In genomic region chr5:66807743-66808142, GRCh38 we compare ENCODE assay signal across 8 cellular contexts.
DNase-seq lines count a peak whose midpoint lies in the region; ATAC-seq and TF ChIP-seq lines count a peak whose summit lies in the region.

No MANE protein-coding gene starts in this region.

- no peak overlapping the region for H3K4me3 ChIP-seq in endodermal cell (ENCODE audit: low read length)

- peaks cover 11% of the 10 kb centered on the region for H3K4me1 Mint-ChIP-seq in endodermal cell

- H3K27me3 Mint-ChIP-seq in endodermal cell (ENCODE audit: insufficient read depth): no peaks in the 10 kb centered on the region

- H3K36me3 Mint-ChIP-seq in endodermal cell (ENCODE audit: low read depth): no peaks in the 10 kb centered on the region

- H3K4me1 ChIP-seq in endodermal cell (ENCODE audit: control insufficient read depth, insufficient read depth, low read length): no peaks in the 10 kb centered on the region

- H3K27me3 ChIP-seq in endodermal cell (ENCODE audit: control insufficient read depth, insufficient read depth, low read length, poor library complexity, severe bottlenecking): peaks cover 5% of the 10 kb centered on the region

- H3K9ac ChIP-seq in endodermal cell (ENCODE audit: extremely low read depth, low read length, poor library complexity, severe bottlenecking): no peak overlapping the region

- no peak overlapping the region for H3K27ac ChIP-seq in endodermal cell (ENCODE audit: low read depth, low read length)

- WGBS in endodermal cell (ENCODE audit: insufficient coverage in 1 of 2, insufficient read length in 1 of 2), 2 experiments: 90 to 95% methylated on average over 4 to 5 of the region's 5 CpGs

- no peaks in the 10 kb centered on the region for H3K9me3 ChIP-seq in endodermal cell (ENCODE audit: control insufficient read depth, low read length)

- peak; percentile 44 for TF ChIP-seq CTCF in endodermal cell (conservative IDR thresholded peaks at IDR 0.05)

- DNase-seq in DMS 273 treated with DMSO at 0.1 percent for 48 hours (lab: John Stamatoyannopoulos, UW) (peak; percentile 2), NCI-H2227 (lab: John Stamatoyannopoulos, UW; ENCODE audit: unreplicated experiment) (peak; percentile 45), endodermal cell (no peak), non-pigmented ciliary epithelial cell (ENCODE audit: low read depth) (peak; percentile 9), DMS153 (lab: John Stamatoyannopoulos, UW) (no peak)

- no peaks in the 10 kb centered on the region for H3K9me3 Mint-ChIP-seq in endodermal cell

- H3K27ac Mint-ChIP-seq in endodermal cell: no peak overlapping the region

- H3K36me3 ChIP-seq in endodermal cell (ENCODE audit: control insufficient read depth, insufficient read depth, low read length): no peaks in the 10 kb centered on the region

- no peak overlapping the region for H3K4me3 Mint-ChIP-seq in endodermal cell

- no peak for ATAC-seq in GM18520 (IDR thresholded peaks at IDR 0.05; ENCODE audit: unreplicated experiment)
- ATAC-seq in GM21515 (IDR thresholded peaks at IDR 0.05; ENCODE audit: unreplicated experiment): no peak
- ATAC-seq in GM18867 (IDR thresholded peaks at IDR 0.05; ENCODE audit: unreplicated experiment): no peak

Comparison
In these comparisons a context has a peak if more than half of its experiments do, and no peak if none do; other contexts are left out.
1. DNase-seq: peak in DMS 273 treated with DMSO at 0.1 percent for 48 hours (single experiment), NCI-H2227 (single experiment) and non-pigmented ciliary epithelial cell (single experiment); none in endodermal cell (single experiment) and DMS153 (single experiment).